8 cellular contexts compared by ENCODE assay signal in the genomic region with DNA sequence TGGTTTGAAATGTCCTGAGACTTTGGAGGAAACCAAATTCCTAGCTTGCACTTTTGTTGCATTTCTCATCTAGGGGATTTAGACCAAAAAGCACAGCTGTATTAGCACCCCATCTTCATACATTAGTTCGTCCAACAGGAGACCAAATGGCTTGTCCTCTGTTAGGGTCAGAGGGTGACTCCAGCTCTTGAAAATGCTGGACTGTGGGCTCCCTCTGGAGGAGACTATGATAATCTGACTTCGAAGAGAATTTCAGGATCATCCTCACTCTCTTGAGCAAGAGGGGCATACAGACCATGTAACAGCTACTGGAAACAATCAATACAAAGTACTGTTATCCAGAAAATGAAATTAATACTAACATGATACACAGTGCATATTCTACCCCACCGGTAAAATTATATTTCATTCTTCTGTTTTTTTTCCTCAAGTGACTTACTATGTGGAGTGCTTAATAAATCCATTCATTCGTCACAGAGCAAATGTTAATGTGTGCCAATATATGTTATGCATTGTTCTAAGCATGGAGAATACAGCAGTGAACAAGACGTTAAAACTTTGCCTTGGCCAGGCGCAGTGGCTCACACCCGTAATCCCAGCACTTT.
DNase-seq lines count a peak whose midpoint lies in the region; ATAC-seq and TF ChIP-seq lines count a peak whose summit lies in the region.

No MANE protein-coding gene starts in this region.

- H3K4me3 ChIP-seq in ascending aorta = no peak overlapping the region
- H3K4me3 ChIP-seq in right cardiac atrium (ENCODE audit: low read length) = no peak overlapping the region

- H3K9me3 ChIP-seq in ascending aorta (peaks cover 0 to 4% of the 10 kb centered on the region in 2 donors), right cardiac atrium (ENCODE audit: control insufficient read depth, low read length) (no peaks in the 10 kb centered on the region)

- peak; percentile 98 for TF ChIP-seq RAD21 in Ishikawa (IDR thresholded peaks at IDR 0.05; ENCODE audit: low read depth)

- H3K36me3 ChIP-seq in ascending aorta = no peaks in the 10 kb centered on the region

- H3K4me1 ChIP-seq in ascending aorta (no peaks in the 10 kb centered on the region), right cardiac atrium (ENCODE audit: control insufficient read depth, insufficient read depth, low read length) (no peaks in the 10 kb centered on the region)

- TF ChIP-seq CTCF in RWPE1 (conservative IDR thresholded peaks at IDR 0.05; ENCODE audit: low read depth) = peak; percentile 86
- peak; percentile 47 to 71 (median 57) for TF ChIP-seq CTCF in ascending aorta (IDR thresholded peaks at IDR 0.05)

- CTCF ChIA-PET in RWPE1 (lab: Yijun Ruan, JAX) = interaction anchor here (0.5 to 3.8 kb wide), 31 partner anchors 9 to 320 kb away, joined by 3 to 78 read pairs (median 4); a partner anchor contains a TSS

- no peaks in the 10 kb centered on the region for H3K27me3 ChIP-seq in ascending aorta
- H3K27me3 ChIP-seq in right cardiac atrium (ENCODE audit: control insufficient read depth, insufficient read depth) = no peaks in the 10 kb centered on the region

- intact Hi-C loops in ascending aorta (cut with DNase I) = loop anchor here (1.0 to 10.0 kb wide), 2 partner anchors 105 to 255 kb away; no protein-coding TSS in a partner anchor
- intact Hi-C loops in right cardiac atrium (cut with DNase I) = loop anchor here (2.0 to 5.0 kb wide), 3 partner anchors 102 to 107 kb away; no protein-coding TSS in a partner anchor

- in situ Hi-C loops in G401 (cut with HindIII; ENCODE audit: low sequenced_read_pairs) = no loop called here

- peak; percentile 85 for DNase-seq in G401 (ENCODE audit: low spot score)
- peak; percentile 88 for DNase-seq in RWPE1 (ENCODE audit: low spot score)
- peak in 1 of 2 donors; percentile 66 for DNase-seq in ascending aorta (ENCODE audit: low spot score in 2 of 2)
- no peak for DNase-seq in right cardiac atrium
- DNase-seq in retina = peak; percentile 54
- DNase-seq in OCI-M2 (lab: John Stamatoyannopoulos, UW; ENCODE audit: unreplicated experiment) = no peak

- POLR2A ChIA-PET in RWPE1 (lab: Yijun Ruan, JAX; ENCODE audit: low non-redundant PET) = interaction anchor here (0.5 kb wide), 1 partner anchor 128 kb away, joined by 3 read pairs; no protein-coding TSS in a partner anchor

- no peak for TF ChIP-seq EP300 in Ishikawa (IDR thresholded peaks at IDR 0.05; ENCODE audit: borderline replicate concordance)

- 39% methylated on average over 7 of the region's 7 CpGs for WGBS in right cardiac atrium

- ATAC-seq in right cardiac atrium (peak; percentile 91 to 93), HG03520 (IDR thresholded peaks at IDR 0.05; ENCODE audit: unreplicated experiment) (no peak)

- no peak overlapping the region for H3K27ac ChIP-seq in RWPE1
- H3K27ac ChIP-seq in ascending aorta = no peak overlapping the region
- H3K27ac ChIP-seq in right cardiac atrium (ENCODE audit: low read length) = no peak overlapping the region

TF ChIP-seq in Ishikawa, 13 proteins besides CTCF, POLR2A, EP300 and RAD21:
- TF ChIP-seq TEAD4 (IDR thresholded peaks at IDR 0.05) = 0 out of 2 replicates have a peak, but pooled peaks have one; percentile 7
- TF ChIP-seq, protein P1, sequence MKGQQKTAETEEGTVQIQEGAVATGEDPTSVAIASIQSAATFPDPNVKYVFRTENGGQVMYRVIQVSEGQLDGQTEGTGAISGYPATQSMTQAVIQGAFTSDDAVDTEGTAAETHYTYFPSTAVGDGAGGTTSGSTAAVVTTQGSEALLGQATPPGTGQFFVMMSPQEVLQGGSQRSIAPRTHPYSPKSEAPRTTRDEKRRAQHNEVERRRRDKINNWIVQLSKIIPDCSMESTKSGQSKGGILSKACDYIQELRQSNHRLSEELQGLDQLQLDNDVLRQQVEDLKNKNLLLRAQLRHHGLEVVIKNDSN (IDR thresholded peaks at IDR 0.05) = no peak
- TF ChIP-seq ZBTB7A (IDR thresholded peaks at IDR 0.05; ENCODE audit: low read depth) = no peak
- TF ChIP-seq CEBPB (IDR thresholded peaks at IDR 0.05) = no peak
- no peak for TF ChIP-seq NFIC (IDR thresholded peaks at IDR 0.05)
- no peak for TF ChIP-seq CREB1 (IDR thresholded peaks at IDR 0.05; ENCODE audit: low read depth)
- TF ChIP-seq, protein P2, sequence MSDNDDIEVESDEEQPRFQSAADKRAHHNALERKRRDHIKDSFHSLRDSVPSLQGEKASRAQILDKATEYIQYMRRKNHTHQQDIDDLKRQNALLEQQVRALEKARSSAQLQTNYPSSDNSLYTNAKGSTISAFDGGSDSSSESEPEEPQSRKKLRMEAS (IDR thresholded peaks at IDR 0.05) = no peak
TF ChIP-seq in Ishikawa: peak in this region for 1.

Comparison
In these comparisons a context has a peak if more than half of its experiments do, and no peak if none do; other contexts are left out.
1. DNase-seq: peak in G401 (single experiment), RWPE1 (single experiment) and retina (single experiment); none in right cardiac atrium (0 of 3) and OCI-M2 (single experiment).